27 cellular contexts compared by ENCODE assay signal in the genomic region with DNA sequence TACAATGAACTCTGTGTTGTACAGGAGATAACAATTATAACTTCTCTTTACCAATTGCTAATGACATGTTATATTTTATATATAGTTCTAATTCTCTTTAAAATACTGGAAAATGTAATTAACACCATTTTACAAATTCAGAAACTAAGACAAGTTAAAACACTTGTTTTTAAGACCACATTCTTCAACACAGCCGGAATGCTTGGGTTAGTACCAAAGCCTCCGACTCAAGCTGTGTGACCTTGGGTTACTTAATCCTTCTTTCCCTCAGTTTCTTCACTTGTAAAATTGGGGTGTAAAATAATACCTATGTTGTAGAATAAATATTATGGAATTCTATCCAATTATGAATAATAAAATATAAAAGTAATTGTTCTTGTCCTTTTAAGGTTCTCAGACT.
"Had no signal": no experiment of that assay in that cellular context is flagged by ENCODE, and none has a peak within 500 bp of the region (broad histone marks: within the 10 kb centered on the region; RNA-seq: fewer than 3 reads in every experiment).

No MANE protein-coding gene starts in this region.

- H3K4me1 Mint-ChIP-seq: activated B cell treated with CpG ODN at 0.5 μM for 24 hours; activated CD4-positive, alpha-beta T cell treated with anti-CD3 and anti-CD28 coated beads, Interleukin-2, amount 10 ng/mL, durations not matched to agents 24 days and 14 days; activated CD8-positive, alpha-beta memory T cell treated with anti-CD3 and anti-CD28 coated beads, Interleukin-2, amount 10 ng/mL, durations not matched to agents 7 days and 5 days; activated naive CD8-positive, alpha-beta T cell treated with anti-CD3 and anti-CD28 coated beads, Interleukin-2, amount 10 ng/mL, durations not matched to agents 7 days and 5 days; T-cell had no signal

- H3K4me3 ChIP-seq: adrenal gland, cardiac muscle cell, SK-N-MC had no signal

- H3K4me1 ChIP-seq: adrenal gland had no signal

- DNase-seq: activated B cell treated with CpG ODN at 0.5 μM for 24 hours; activated CD4-positive, alpha-beta T cell treated with anti-CD3 and anti-CD28 coated beads for 1 hour; activated CD4-positive, alpha-beta T cell treated with anti-CD3 and anti-CD28 coated beads, Interleukin-2, amount 10 ng/mL, durations not matched to agents 24 days and 14 days; activated CD4-positive, alpha-beta T cell treated with anti-CD3 and anti-CD28 coated beads, Interleukin-2, amount 50 U/mL, for 48 hours; activated CD8-positive, alpha-beta memory T cell treated with anti-CD3 and anti-CD28 coated beads, Interleukin-2, amount 10 ng/mL, durations not matched to agents 7 days and 5 days; activated gamma-delta T cell; activated naive CD4-positive, alpha-beta T cell treated with anti-CD3 and anti-CD28 coated beads for 36 hours; activated naive CD8-positive, alpha-beta T cell treated with anti-CD3 and anti-CD28 coated beads, Interleukin-2, amount 10 ng/mL, durations not matched to agents 7 days and 5 days; activated T-cell treated with anti-CD3 and anti-CD28 coated beads, Interleukin-2, amount 50 U/mL, for 4 hours; adrenal gland; anterior cingulate cortex; brain microvascular endothelial cell; Kasumi-1; KBM-7; NCI-H1048; NCI-H2029; NCI-H2107; NCI-H2171 treated with DMSO at 0.1 percent for 48 hours; NCI-H345; NCI-H510A; NCI-H526 treated with DMSO at 0.1 percent for 48 hours; NCI-H82; T-cell; T-helper 2 cell; T1000 had no signal

- H3K27ac ChIP-seq: adrenal gland, brain microvascular endothelial cell, cardiac muscle cell, SK-N-MC had no signal

- H3K27ac Mint-ChIP-seq: activated B cell treated with CpG ODN at 0.5 μM for 24 hours; activated CD4-positive, alpha-beta T cell treated with anti-CD3 and anti-CD28 coated beads, Interleukin-2, amount 10 ng/mL, durations not matched to agents 24 days and 14 days; activated CD8-positive, alpha-beta memory T cell treated with anti-CD3 and anti-CD28 coated beads, Interleukin-2, amount 10 ng/mL, durations not matched to agents 7 days and 5 days; activated naive CD4-positive, alpha-beta T cell treated with anti-CD3 and anti-CD28 coated beads for 36 hours; activated naive CD8-positive, alpha-beta T cell treated with anti-CD3 and anti-CD28 coated beads, Interleukin-2, amount 10 ng/mL, durations not matched to agents 7 days and 5 days; T-cell had no signal

- H3K9me3 Mint-ChIP-seq: activated B cell treated with CpG ODN at 0.5 μM for 24 hours; activated CD4-positive, alpha-beta T cell treated with anti-CD3 and anti-CD28 coated beads, Interleukin-2, amount 10 ng/mL, durations not matched to agents 24 days and 14 days had no signal

- H3K27me3 ChIP-seq: adrenal gland, brain microvascular endothelial cell, cardiac muscle cell had no signal

- H3K9me3 ChIP-seq: adrenal gland had no signal

- H3K36me3 Mint-ChIP-seq: activated CD8-positive, alpha-beta memory T cell treated with anti-CD3 and anti-CD28 coated beads, Interleukin-2, amount 10 ng/mL, durations not matched to agents 7 days and 5 days; activated naive CD8-positive, alpha-beta T cell treated with anti-CD3 and anti-CD28 coated beads, Interleukin-2, amount 10 ng/mL, durations not matched to agents 7 days and 5 days; T-cell had no signal

- H3K36me3 ChIP-seq: adrenal gland, brain microvascular endothelial cell, cardiac muscle cell had no signal

- H3K27me3 Mint-ChIP-seq: activated B cell treated with CpG ODN at 0.5 μM for 24 hours; activated CD4-positive, alpha-beta T cell treated with anti-CD3 and anti-CD28 coated beads, Interleukin-2, amount 10 ng/mL, durations not matched to agents 24 days and 14 days; activated CD8-positive, alpha-beta memory T cell treated with anti-CD3 and anti-CD28 coated beads, Interleukin-2, amount 10 ng/mL, durations not matched to agents 7 days and 5 days; activated naive CD8-positive, alpha-beta T cell treated with anti-CD3 and anti-CD28 coated beads, Interleukin-2, amount 10 ng/mL, durations not matched to agents 7 days and 5 days; T-cell had no signal

- ATAC-seq: activated CD8-positive, alpha-beta memory T cell treated with anti-CD3 and anti-CD28 coated beads, Interleukin-2, amount 10 ng/mL, durations not matched to agents 7 days and 5 days; activated T-cell treated with anti-CD3 and anti-CD28 coated beads, Interleukin-2, amount 50 U/mL, for 4 hours; T-cell had no signal

- H3K4me3 Mint-ChIP-seq: activated B cell treated with CpG ODN at 0.5 μM for 24 hours; activated CD4-positive, alpha-beta T cell treated with anti-CD3 and anti-CD28 coated beads, Interleukin-2, amount 10 ng/mL, durations not matched to agents 24 days and 14 days; activated CD8-positive, alpha-beta memory T cell treated with anti-CD3 and anti-CD28 coated beads, Interleukin-2, amount 10 ng/mL, durations not matched to agents 7 days and 5 days; activated naive CD4-positive, alpha-beta T cell treated with anti-CD3 and anti-CD28 coated beads for 36 hours; activated naive CD8-positive, alpha-beta T cell treated with anti-CD3 and anti-CD28 coated beads, Interleukin-2, amount 10 ng/mL, durations not matched to agents 7 days and 5 days; activated T-cell treated with anti-CD3 and anti-CD28 coated beads, Interleukin-2, amount 50 U/mL, for 4 hours; T-cell had no signal
